8 cellular contexts compared by ENCODE assay signal in genomic region chrX:49101629-49101984, GRCh38. TPM values are rescaled to one million over a fixed set of nuclear protein-coding genes. Genes with fewer than 3 reads are reported as not detected.
DNase-seq lines count a peak whose midpoint lies in the region; ATAC-seq and TF ChIP-seq lines count a peak whose summit lies in the region.

No MANE protein-coding gene starts in this region.

- intact Hi-C loops in ovary (cut with DNase I), result no loop called here

- H3K27ac Mint-ChIP-seq in endodermal cell, result no peak overlapping the region

- no peak overlapping the region for H3K9ac ChIP-seq in endodermal cell (ENCODE audit: extremely low read depth, low read length, poor library complexity, severe bottlenecking)

- TF ChIP-seq CTCF in endodermal cell (conservative IDR thresholded peaks at IDR 0.05) (peak; percentile 48), ovary (IDR thresholded peaks at IDR 0.05) (no peak)

- H3K36me3 ChIP-seq in MG63 (no peaks in the 10 kb centered on the region), endodermal cell (ENCODE audit: control insufficient read depth, insufficient read depth, low read length) (no peaks in the 10 kb centered on the region), ovary (no peaks in the 10 kb centered on the region)

- H3K36me3 Mint-ChIP-seq in endodermal cell (ENCODE audit: low read depth), result peaks cover 2% of the 10 kb centered on the region

- WGBS in endodermal cell (ENCODE audit: insufficient coverage in 1 of 2, insufficient read length in 1 of 2), 2 experiments, result 12% methylated on average over 9 of the region's 9 CpGs; no CpG with 5 or more reads in 1 of the 2 experiments
- WGBS in ovary, 3 donors, result 43 to 47% (median 46%) methylated on average over 8 to 9 of the region's 9 CpGs

- H3K9me3 Mint-ChIP-seq in endodermal cell, result peaks cover 49% of the 10 kb centered on the region

- H3K9me3 ChIP-seq in MG63 (no peaks in the 10 kb centered on the region), endodermal cell (ENCODE audit: control insufficient read depth, low read length) (no peaks in the 10 kb centered on the region), ovary (no peaks in the 10 kb centered on the region)

- TF ChIP-seq EP300 in ovary (IDR thresholded peaks at IDR 0.05), result no peak

- peak; percentile 7 for ATAC-seq in GM19467 (IDR thresholded peaks at IDR 0.05; ENCODE audit: unreplicated experiment)

- peak overlapping the region; percentile 77 for H3K4me3 Mint-ChIP-seq in endodermal cell

- no peaks in the 10 kb centered on the region for H3K4me1 Mint-ChIP-seq in endodermal cell

- H3K27me3 ChIP-seq in MG63 (no peaks in the 10 kb centered on the region), endodermal cell (ENCODE audit: control insufficient read depth, insufficient read depth, low read length, poor library complexity, severe bottlenecking) (no peaks in the 10 kb centered on the region), ovary (no peaks in the 10 kb centered on the region)

- H3K4me3 ChIP-seq in MG63 (peak overlapping the region; percentile 79), endodermal cell (ENCODE audit: low read length) (peak overlapping the region; percentile 82), ovary (peak overlapping the region; percentile 43)

- H3K27me3 Mint-ChIP-seq in endodermal cell (ENCODE audit: insufficient read depth), result no peaks in the 10 kb centered on the region

- H3K27ac ChIP-seq in endodermal cell (ENCODE audit: low read depth, low read length) (no peak overlapping the region), ovary (peak overlapping the region in 1 of 2 donors; percentile 49)

- no peak for TF ChIP-seq POLR2A in ovary (IDR thresholded peaks at IDR 0.05)

- no peaks in the 10 kb centered on the region for H3K4me1 ChIP-seq in endodermal cell (ENCODE audit: control insufficient read depth, insufficient read depth, low read length)
- H3K4me1 ChIP-seq in ovary (ENCODE audit: insufficient read depth), result no peaks in the 10 kb centered on the region

- no peak for DNase-seq in MG63
- peak; percentile 67 for DNase-seq in endodermal cell
- DNase-seq in ovary, result no peak
- no peak for DNase-seq in midbrain (lab: John Stamatoyannopoulos, UW)
- DNase-seq in cerebellar nuclear complex (lab: John Stamatoyannopoulos, UW), result no peak
- DNase-seq in SKM-1 treated with dmso at 0.1 percent for 144 hours (lab: John Stamatoyannopoulos, UW; ENCODE audit: unreplicated experiment), result no peak
- no peak for DNase-seq in NCI-H510A treated with DMSO at 0.1 percent for 48 hours (lab: John Stamatoyannopoulos, UW)

RNA-seq across cellular contexts. Expression of gene WDR45, which starts 21.9 kb away (rescaled TPM):
- total RNA-seq in MG63 (2014; rRNA removed; shearing (Covaris generic); ENCODE audit: low replicate concordance), result 35.9 and 43.1 TPM in 2 replicates
- total RNA-seq in endodermal cell (10 to 100 TPM; 29.8 to 42.5 TPM), ovary (10 to 100 TPM; 55.3 to 89.7 (median 76.5) TPM)
- polyA plus RNA-seq in endodermal cell (2013, experiment 1 of 2), result 32.4 TPM
- 28.0 TPM for polyA plus RNA-seq in endodermal cell (2013, experiment 2 of 2)
- 10 to 100 TPM; 56.1 to 80.4 TPM for polyA plus RNA-seq in ovary

RNA-seq across cellular contexts. Expression of gene GPKOW, which starts 21.9 kb away (rescaled TPM):
- total RNA-seq in MG63 (2014; rRNA removed; shearing (Covaris generic); ENCODE audit: low replicate concordance), result 30.1 and 38.4 TPM in 2 replicates
- total RNA-seq in endodermal cell, result 10 to 100 TPM; 17.9 to 23.7 TPM
- polyA plus RNA-seq in endodermal cell (2013, experiment 1 of 2), result 25.1 TPM
- polyA plus RNA-seq in endodermal cell (2013, experiment 2 of 2), result 23.2 TPM
- 10 to 100 TPM; 17.2 to 25.5 (median 20.9) TPM for total RNA-seq in ovary
- polyA plus RNA-seq in ovary, result 10 to 100 TPM; 13.7 to 18.3 TPM

RNA-seq across cellular contexts. Expression of gene PRAF2, which starts 27.8 kb away (rescaled TPM):
- total RNA-seq in MG63 (2014; rRNA removed; shearing (Covaris generic); ENCODE audit: low replicate concordance), result 1.9 TPM in 1 of 2 replicates, not detected in the other
- 10 to 100 TPM in 1 of 2 donors, 1 to 10 TPM in 1; 8.2 to 15.7 TPM for total RNA-seq in endodermal cell
- polyA plus RNA-seq in endodermal cell (2013, experiment 1 of 2), result 35.7 TPM
- polyA plus RNA-seq in endodermal cell (2013, experiment 2 of 2), result 34.4 TPM
- 10 to 100 TPM; 14.4 to 54.0 (median 29.3) TPM for total RNA-seq in ovary
- 10 to 100 TPM; 29.1 to 51.2 TPM for polyA plus RNA-seq in ovary

RNA-seq across cellular contexts. Expression of gene CCDC120, which starts 42.8 kb away (rescaled TPM):
- total RNA-seq in MG63 (2014; rRNA removed; shearing (Covaris generic); ENCODE audit: low replicate concordance), result 0.30 and 0.59 TPM in 2 replicates
- total RNA-seq in endodermal cell, result 10 to 100 TPM; 13.4 to 13.5 TPM
- 9.6 TPM for polyA plus RNA-seq in endodermal cell (2013, experiment 1 of 2)
- 7.7 TPM for polyA plus RNA-seq in endodermal cell (2013, experiment 2 of 2)
- 10 to 100 TPM in 3 of 7 donors, 1 to 10 TPM in 4; 3.3 to 11.2 (median 9.9) TPM for total RNA-seq in ovary
- 1 to 10 TPM; 3.8 to 4.6 TPM for polyA plus RNA-seq in ovary

RNA-seq across cellular contexts. Expression of gene TFE3, which starts 58.5 kb away (rescaled TPM):
- total RNA-seq in MG63 (2014; rRNA removed; shearing (Covaris generic); ENCODE audit: low replicate concordance), result 41.4 and 49.3 TPM in 2 replicates
- total RNA-seq in endodermal cell, result 10 to 100 TPM; 33.2 to 34.4 TPM
- 19.6 TPM for polyA plus RNA-seq in endodermal cell (2013, experiment 1 of 2)
- polyA plus RNA-seq in endodermal cell (2013, experiment 2 of 2), result 19.1 TPM
- total RNA-seq in ovary, result 10 to 100 TPM; 44.8 to 69.4 (median 57.3) TPM
- 10 to 100 TPM; 42.1 to 49.2 TPM for polyA plus RNA-seq in ovary
